8 cellular contexts compared by ENCODE assay signal in the genomic region with DNA sequence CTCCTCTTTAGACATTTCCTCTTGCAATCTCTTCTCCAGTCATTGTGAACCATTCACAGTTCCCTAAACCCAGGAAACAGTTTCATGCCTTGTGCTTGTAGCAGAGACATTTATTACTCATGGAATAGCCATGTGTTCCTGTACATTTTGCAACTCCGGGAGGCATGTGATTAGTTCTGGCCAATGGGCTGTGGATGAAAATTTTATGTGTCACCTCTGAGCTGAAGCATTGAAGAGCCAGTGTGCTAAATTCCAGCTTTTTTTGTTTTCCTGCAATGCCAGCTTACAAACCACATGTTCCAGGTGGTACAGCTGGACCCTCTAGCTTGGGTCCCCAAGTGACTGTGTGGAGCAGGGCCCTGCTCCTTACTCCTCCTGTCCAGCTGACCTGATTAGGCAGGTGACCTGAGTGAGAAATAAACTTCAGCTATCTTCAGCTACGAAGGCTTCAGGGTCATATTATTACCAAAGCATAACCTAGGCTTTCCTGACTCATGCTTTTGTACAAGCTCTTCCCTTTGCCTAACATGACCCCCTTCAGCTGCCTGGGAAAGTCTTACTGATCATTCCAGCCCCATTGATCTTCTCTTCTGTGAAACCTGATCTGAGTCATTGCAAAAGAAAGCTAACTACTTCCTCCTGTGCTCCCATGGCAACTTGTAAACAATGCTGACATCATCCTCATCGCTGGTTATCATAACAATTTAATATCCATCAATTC.
DNase-seq lines count a peak whose midpoint lies in the region; ATAC-seq, FAIRE-seq and TF ChIP-seq lines count a peak whose summit lies in the region.

No MANE protein-coding gene starts in this region.

- H3K36me3 Mint-ChIP-seq in activated CD4-positive, alpha-beta memory T cell treated with anti-CD3 and anti-CD28 coated beads for 36 hours, result peaks cover 16% of the 10 kb centered on the region

- peaks cover 74% of the 10 kb centered on the region for H3K4me1 Mint-ChIP-seq in activated CD4-positive, alpha-beta memory T cell treated with anti-CD3 and anti-CD28 coated beads for 36 hours (ENCODE audit: low read depth)

- peaks cover 14% of the 10 kb centered on the region; the same call in 2 of the 3 replicates for H3K9me3 ChIP-seq in A549
- peaks cover 4% of the 10 kb centered on the region for H3K9me3 ChIP-seq in osteoblast (ENCODE audit: low read depth, low read length)

- H3K36me3 ChIP-seq in osteoblast (ENCODE audit: insufficient read depth, low read length), result no peaks in the 10 kb centered on the region

- TF ChIP-seq CTCF in A549 (IDR thresholded peaks at IDR 0.05) (no peak), osteoblast (IDR thresholded peaks at IDR 0.05; ENCODE audit: extremely low read depth, low read depth, low read length) (no peak)

- no peak for TF ChIP-seq POLR2A in A549 (IDR thresholded peaks at IDR 0.05; ENCODE audit: low read length)

- H3K4me2 ChIP-seq in A549, result peak overlapping the region; percentile 62
- H3K4me2 ChIP-seq in osteoblast (ENCODE audit: insufficient read depth, low read length), result peak overlapping the region; percentile 77

- 0% methylated on average over 3 of the region's 3 CpGs for WGBS in A549 (ENCODE audit: missing lambda C conversion rate)

- TF ChIP-seq EP300 in A549 (IDR thresholded peaks at IDR 0.05), result peak in 1 of 2 experiments; percentile 42; a peak in 1 of 5 replicates

- POLR2A ChIA-PET in A549 (lab: Yijun Ruan, JAX), result no interaction called here
- POLR2A ChIA-PET in activated CD4-positive, alpha-beta memory T cell treated with anti-CD3 and anti-CD28 coated beads for 36 hours (lab: Charles Lee), result interaction anchor here (0.6 to 5.0 kb wide), 11 partner anchors 13 to 507 kb away, joined by 3 to 54 read pairs (median 4); no protein-coding TSS in a partner anchor

- H3K27ac ChIP-seq in A549 (peak overlapping the region; percentile 83 to 90), osteoblast (ENCODE audit: low read depth, low read length) (peak overlapping the region; percentile 100)

- H3K27me3 Mint-ChIP-seq in activated CD4-positive, alpha-beta memory T cell treated with anti-CD3 and anti-CD28 coated beads for 36 hours, result no peaks in the 10 kb centered on the region

- peaks cover 13% of the 10 kb centered on the region for H3K9me3 Mint-ChIP-seq in activated CD4-positive, alpha-beta memory T cell treated with anti-CD3 and anti-CD28 coated beads for 36 hours

- peak overlapping the region; percentile 68 for H3K27ac Mint-ChIP-seq in activated CD4-positive, alpha-beta memory T cell treated with anti-CD3 and anti-CD28 coated beads for 36 hours

- peak overlapping the region; percentile 18 for H2AFZ ChIP-seq in osteoblast (ENCODE audit: low read length)

- ATAC-seq in A549 (peak; percentile 77 to 80), GM18520 (IDR thresholded peaks at IDR 0.05; ENCODE audit: unreplicated experiment) (peak; percentile 96), HG02981 (IDR thresholded peaks at IDR 0.05; ENCODE audit: unreplicated experiment) (peak; percentile 88)

- no peak for FAIRE-seq in A549 (lab: Jason Lieb, UNC)

- H3K4me3 ChIP-seq in A549 (no peak overlapping the region), osteoblast (ENCODE audit: insufficient read depth, low read length) (peak overlapping the region; percentile 27)

- no peaks in the 10 kb centered on the region for H3K27me3 ChIP-seq in osteoblast (ENCODE audit: insufficient read depth, low read length)

- H3K4me3 Mint-ChIP-seq in activated CD4-positive, alpha-beta memory T cell treated with anti-CD3 and anti-CD28 coated beads for 36 hours, result peak overlapping the region; percentile 10

- no peaks in the 10 kb centered on the region for H3K79me2 ChIP-seq in osteoblast (ENCODE audit: insufficient read depth, low read length)

- no peaks in the 10 kb centered on the region for H4K20me1 ChIP-seq in osteoblast (ENCODE audit: insufficient read depth, low read length)

- CTCF ChIA-PET in A549 (lab: Yijun Ruan, JAX), result interaction anchor here (0.9 to 2.6 kb wide), 6 partner anchors 9 to 570 kb away, joined by 3 to 15 read pairs (median 4); no protein-coding TSS in a partner anchor
- CTCF ChIA-PET in activated CD4-positive, alpha-beta memory T cell treated with anti-CD3 and anti-CD28 coated beads for 36 hours (lab: Charles Lee), result interaction anchor here (0.6 to 4.0 kb wide), 8 partner anchors 9 to 1840 kb away, joined by 3 to 23 read pairs (median 5); no protein-coding TSS in a partner anchor

- H3K4me1 ChIP-seq in A549 (peaks cover 60% of the 10 kb centered on the region), osteoblast (ENCODE audit: insufficient read depth, low read length) (peaks cover 38% of the 10 kb centered on the region)

- DNase-seq in A549 (ENCODE audit: low read depth in 1 of 2, low spot score in 1 of 2) (peak; percentile 60 to 86), NCI-H2107 (lab: John Stamatoyannopoulos, UW) (peak; percentile 37), fibroblast of gingiva (ENCODE audit: low read depth) (peak; percentile 96), osteoblast (ENCODE audit: insufficient read length, low spot score, missing footprints) (peak; percentile 91), cerebellar nuclear complex (lab: John Stamatoyannopoulos, UW) (no peak)
- peak; percentile 75 for DNase-seq in activated CD4-positive, alpha-beta memory T cell treated with anti-CD3 and anti-CD28 coated beads for 36 hours

- TF ChIP-seq RAD21 in A549 (conservative IDR thresholded peaks at IDR 0.05 in 1 of 2, IDR thresholded peaks at IDR 0.05 in 1 of 2), result no peak

- intact Hi-C loops in activated CD4-positive, alpha-beta memory T cell treated with anti-CD3 and anti-CD28 coated beads for 36 hours (cut with micrococcal nuclease), result loop anchor here (1.0 to 10.0 kb wide), 7 partner anchors 28 to 364 kb away; a partner anchor contains a TSS

TF ChIP-seq in A549, 52 proteins besides CTCF, POLR2A, EP300 and RAD21 (continues in another document):
- peak; percentile 23; the same call in 1 of the 2 replicates for TF ChIP-seq ZSCAN20 (CRISPR knock-in tag; IDR thresholded peaks at IDR 0.05)
- TF ChIP-seq, protein P1, sequence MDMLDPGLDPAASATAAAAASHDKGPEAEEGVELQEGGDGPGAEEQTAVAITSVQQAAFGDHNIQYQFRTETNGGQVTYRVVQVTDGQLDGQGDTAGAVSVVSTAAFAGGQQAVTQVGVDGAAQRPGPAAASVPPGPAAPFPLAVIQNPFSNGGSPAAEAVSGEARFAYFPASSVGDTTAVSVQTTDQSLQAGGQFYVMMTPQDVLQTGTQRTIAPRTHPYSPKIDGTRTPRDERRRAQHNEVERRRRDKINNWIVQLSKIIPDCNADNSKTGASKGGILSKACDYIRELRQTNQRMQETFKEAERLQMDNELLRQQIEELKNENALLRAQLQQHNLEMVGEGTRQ (IDR thresholded peaks at IDR 0.05), result peak; percentile 88
- TF ChIP-seq BHLHE40 (IDR thresholded peaks at IDR 0.05; ENCODE audit: low read depth, low read length), result no peak
- 0 out of 2 replicates have a peak, but pooled peaks have one; percentile 34 for TF ChIP-seq EHF (CRISPR knock-in tag; IDR thresholded peaks at IDR 0.05)
- peak; percentile 43; the same call in 1 of the 2 replicates for TF ChIP-seq HOXA7 (CRISPR knock-in tag; IDR thresholded peaks at IDR 0.05)
- 0 out of 5 replicates have a peak, but pooled peaks of 1 of the 2 experiments have one; percentile 20 for TF ChIP-seq JUN (IDR thresholded peaks at IDR 0.05)
- TF ChIP-seq, protein P2, sequence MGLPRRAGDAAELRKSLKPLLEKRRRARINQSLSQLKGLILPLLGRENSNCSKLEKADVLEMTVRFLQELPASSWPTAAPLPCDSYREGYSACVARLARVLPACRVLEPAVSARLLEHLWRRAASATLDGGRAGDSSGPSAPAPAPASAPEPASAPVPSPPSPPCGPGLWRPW (IDR thresholded peaks at IDR 0.05), result no peak
- no peak for TF ChIP-seq KDM1A (IDR thresholded peaks at IDR 0.05; ENCODE audit: low read depth)
- TF ChIP-seq HOXB5 (CRISPR knock-in tag; IDR thresholded peaks at IDR 0.05), result peak; percentile 30; the same call in 1 of the 2 replicates
- peak; percentile 57; the same call in 1 of the 2 replicates for TF ChIP-seq ZNF302 (CRISPR knock-in tag; IDR thresholded peaks at IDR 0.05)
- peak; percentile 40 for TF ChIP-seq MAFK (IDR thresholded peaks at IDR 0.05; ENCODE audit: partially characterized antibody)
- TF ChIP-seq CEBPB (IDR thresholded peaks at IDR 0.05), result peak; percentile 43 to 73; a peak in 3 of 4 replicates
- TF ChIP-seq PHF8 (IDR thresholded peaks at IDR 0.05; ENCODE audit: borderline replicate concordance, low read depth), result no peak
- TF ChIP-seq CHD2 (IDR thresholded peaks at IDR 0.05; ENCODE audit: low read length, partially characterized antibody), result no peak
- TF ChIP-seq, protein P3, sequence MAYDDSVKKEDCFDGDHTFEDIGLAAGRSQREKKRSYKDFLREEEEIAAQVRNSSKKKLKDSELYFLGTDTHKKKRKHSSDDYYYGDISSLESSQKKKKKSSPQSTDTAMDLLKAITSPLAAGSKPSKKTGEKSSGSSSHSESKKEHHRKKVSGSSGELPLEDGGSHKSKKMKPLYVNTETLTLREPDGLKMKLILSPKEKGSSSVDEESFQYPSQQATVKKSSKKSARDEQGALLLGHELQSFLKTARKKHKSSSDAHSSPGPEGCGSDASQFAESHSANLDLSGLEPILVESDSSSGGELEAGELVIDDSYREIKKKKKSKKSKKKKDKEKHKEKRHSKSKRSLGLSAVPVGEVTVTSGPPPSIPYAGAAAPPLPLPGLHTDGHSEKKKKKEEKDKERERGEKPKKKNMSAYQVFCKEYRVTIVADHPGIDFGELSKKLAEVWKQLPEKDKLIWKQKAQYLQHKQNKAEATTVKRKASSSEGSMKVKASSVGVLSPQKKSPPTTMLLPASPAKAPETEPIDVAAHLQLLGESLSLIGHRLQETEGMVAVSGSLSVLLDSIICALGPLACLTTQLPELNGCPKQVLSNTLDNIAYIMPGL (CRISPR knock-in tag; IDR thresholded peaks at IDR 0.05; ENCODE audit: borderline replicate concordance), result no peak
- TF ChIP-seq FOSL2 (IDR thresholded peaks at IDR 0.05), result no peak
- peak; percentile 71 for TF ChIP-seq FOSL2 (CRISPR knock-in tag; IDR thresholded peaks at IDR 0.05)
- no peak for TF ChIP-seq RCOR1 (IDR thresholded peaks at IDR 0.05; ENCODE audit: low read depth, low read length)
- TF ChIP-seq, protein P4, sequence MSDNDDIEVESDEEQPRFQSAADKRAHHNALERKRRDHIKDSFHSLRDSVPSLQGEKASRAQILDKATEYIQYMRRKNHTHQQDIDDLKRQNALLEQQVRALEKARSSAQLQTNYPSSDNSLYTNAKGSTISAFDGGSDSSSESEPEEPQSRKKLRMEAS (IDR thresholded peaks at IDR 0.05), result peak; percentile 58; the same call in 1 of the 2 replicates
- 0 out of 2 replicates have a peak, but pooled peaks have one; percentile 42 for TF ChIP-seq HOXB13 (CRISPR knock-in tag; IDR thresholded peaks at IDR 0.05; ENCODE audit: low read depth)

Comparison
In these comparisons a context has a peak if more than half of its experiments do, and no peak if none do; other contexts are left out.
1. DNase-seq: peak in A549 (2 of 2), NCI-H2107 (single experiment), activated CD4-positive, alpha-beta memory T cell treated with anti-CD3 and anti-CD28 coated beads for 36 hours (single experiment), fibroblast of gingiva (single experiment) and osteoblast (single experiment); none in cerebellar nuclear complex (0 of 2).
2. Peak in every context shown above with its lines, with median percentiles within 50 percentile points of each other: ATAC-seq.